ENCODE assay signal across 8 cellular contexts in genomic region chr15:90419738-90420487, GRCh38. TPM values are rescaled to one million over a fixed set of nuclear protein-coding genes. Genes with fewer than 3 reads are reported as not detected.
DNase-seq lines count a peak whose midpoint lies in the region; ATAC-seq lines count a peak whose summit lies in the region.

No MANE protein-coding gene starts in this region.

- H3K4me3 Mint-ChIP-seq in memory B cell = no peak overlapping the region

- H3K27ac Mint-ChIP-seq in memory B cell = peak overlapping the region; percentile 40

- 22% methylated on average over 7 of the region's 7 CpGs for WGBS in urinary bladder

- H3K27ac ChIP-seq in urinary bladder (ENCODE audit: low read depth) = peak overlapping the region; percentile 59

- H3K4me3 ChIP-seq in urinary bladder (ENCODE audit: low read depth, low read length) = no peak overlapping the region

- H3K4me1 Mint-ChIP-seq in memory B cell = peaks cover 37% of the 10 kb centered on the region

- peaks cover 15% of the 10 kb centered on the region for H3K36me3 Mint-ChIP-seq in memory B cell

- H3K9me3 Mint-ChIP-seq in memory B cell = no peaks in the 10 kb centered on the region

- H3K36me3 ChIP-seq in urinary bladder (ENCODE audit: insufficient read depth) = no peaks in the 10 kb centered on the region

- no peaks in the 10 kb centered on the region for H3K27me3 Mint-ChIP-seq in memory B cell

- H3K4me1 ChIP-seq in urinary bladder (ENCODE audit: insufficient read depth) = peaks cover 6% of the 10 kb centered on the region

- DNase-seq in HS-27A (ENCODE audit: low read depth) = peak; percentile 90
- peak; percentile 77 for DNase-seq in astrocyte of the hippocampus (ENCODE audit: low read depth, low spot score)
- no peak for DNase-seq in memory B cell (ENCODE audit: low spot score in 2 of 2)
- no peak for DNase-seq in NCI-H446 treated with DMSO at 0.1 percent for 48 hours (lab: John Stamatoyannopoulos, UW)
- no peak for DNase-seq in globus pallidus (ENCODE audit: low spot score)
- DNase-seq in NCI-H2196 (lab: John Stamatoyannopoulos, UW; ENCODE audit: unreplicated experiment) = no peak

- peak; percentile 80 for ATAC-seq in GM18868 (IDR thresholded peaks at IDR 0.05; ENCODE audit: unreplicated experiment)
- no peak for ATAC-seq in memory B cell (ENCODE audit: low read depth)

RNA-seq across cellular contexts. Expression of gene IQGAP1, which starts 31.9 kb away (rescaled TPM):
- 257 TPM for total RNA-seq in urinary bladder
- 147 TPM for polyA plus RNA-seq in urinary bladder

Comparison
In these comparisons a context has a peak if more than half of its experiments do, and no peak if none do; other contexts are left out.
1. DNase-seq: peak in HS-27A (single experiment) and astrocyte of the hippocampus (single experiment); none in memory B cell (0 of 2), NCI-H446 treated with DMSO at 0.1 percent for 48 hours (single experiment), globus pallidus (single experiment) and NCI-H2196 (single experiment).